Comparison of ENCODE assay signal across 20 cellular contexts in the genomic region with DNA sequence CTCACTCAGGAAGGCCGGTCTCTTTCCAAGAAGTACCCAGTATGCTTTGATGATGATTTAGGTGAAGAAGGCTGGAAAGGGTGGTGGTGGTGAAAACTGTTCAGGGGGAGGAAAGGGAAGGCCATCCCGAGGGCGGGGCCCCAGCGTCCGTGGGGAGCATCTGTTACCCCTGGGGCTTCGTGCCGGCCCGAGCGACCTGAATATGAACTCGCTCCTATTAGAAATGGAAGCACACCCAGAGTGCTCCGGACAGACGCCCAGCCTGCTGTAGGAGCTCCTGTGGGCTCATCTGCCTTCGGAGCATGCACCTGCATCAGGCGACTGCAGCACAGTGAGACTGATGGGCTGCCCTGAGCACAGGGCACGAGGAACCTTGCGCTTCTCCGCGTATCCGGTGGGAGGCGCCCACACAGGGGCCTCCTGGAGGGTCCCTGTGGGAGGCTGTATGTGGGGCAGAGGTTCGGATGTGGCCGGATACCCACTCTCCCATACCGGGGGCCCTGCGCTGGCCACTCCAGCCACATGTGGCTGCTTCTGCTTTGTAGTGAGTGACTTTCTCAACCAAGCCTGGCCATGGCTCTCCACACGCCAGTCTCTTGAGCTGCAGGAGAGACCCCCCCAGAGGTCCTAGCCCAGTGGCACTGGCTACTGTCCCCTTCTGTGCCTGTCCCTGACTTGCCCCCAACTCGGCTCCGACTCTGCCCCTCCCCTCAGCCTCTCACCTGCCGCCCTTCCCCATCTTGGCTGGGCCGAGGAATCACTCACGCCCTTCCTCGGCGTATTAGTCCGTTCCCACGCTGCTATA. TPM values are rescaled to one million over a fixed set of nuclear protein-coding genes. Genes with fewer than 3 reads are reported as not detected.
A peak's percentile ranks its signal among the peaks of the same experiment; 100 is the strongest.
DNase-seq lines count a peak whose midpoint lies in the region; ATAC-seq and TF ChIP-seq lines count a peak whose summit lies in the region.
"Had no signal": no experiment of that assay in that cellular context is flagged by ENCODE, and none has a peak within 500 bp of the region (broad histone marks: within the 10 kb centered on the region; RNA-seq: fewer than 3 reads in every experiment).

No MANE protein-coding gene starts in this region.

- TF ChIP-seq CTCF in RWPE2 (IDR thresholded peaks at IDR 0.05; ENCODE audit: poor library complexity, severe bottlenecking): no peak
- TF ChIP-seq CTCF in glutamatergic neuron (IDR thresholded peaks at IDR 0.05; ENCODE audit: partially characterized antibody, unreplicated experiment): no peak
- no peak for TF ChIP-seq CTCF in testis (IDR thresholded peaks at IDR 0.05)

- peaks cover 18% of the 10 kb centered on the region for H3K27me3 Mint-ChIP-seq in glutamatergic neuron (ENCODE audit: unreplicated experiment)

- H3K36me3 ChIP-seq in RWPE2 (ENCODE audit: low read depth) (no peaks in the 10 kb centered on the region), testis (ENCODE audit: low read depth, missing control alignments) (no peaks in the 10 kb centered on the region)

- ATAC-seq in RWPE2 (ENCODE audit: low read depth) (no peak), sciatic nerve (no peak)
- ATAC-seq: K562 had no signal

- H3K4me1 Mint-ChIP-seq in glutamatergic neuron (ENCODE audit: low read depth, unreplicated experiment): no peaks in the 10 kb centered on the region

- no peak overlapping the region for H3K4me3 Mint-ChIP-seq in glutamatergic neuron (ENCODE audit: unreplicated experiment)
- H3K4me3 Mint-ChIP-seq: CD4-positive, alpha-beta T cell; memory B cell; stimulated activated memory B cell treated with anti-CD40 and anti-IgM and Interleukin-4, amounts not matched to agents 10 μg/mL and 1 μg/mL and 100 μg/mL, for 72 hours had no signal

- no peak overlapping the region for H3K27ac ChIP-seq in RWPE2 (ENCODE audit: poor library complexity, severe bottlenecking)
- H3K27ac ChIP-seq in testis: no peak overlapping the region
- H3K27ac ChIP-seq: epithelial cell of prostate, PC-9 had no signal

- H3K4me3 ChIP-seq in RWPE2 (ENCODE audit: severe bottlenecking) (no peak overlapping the region), testis (no peak overlapping the region)
- H3K4me3 ChIP-seq: K562, PC-9 had no signal

- intact Hi-C loops in sciatic nerve (cut with DNase I) (no loop called here), testis (cut with DNase I; ENCODE audit: low total_unique reads) (no loop called here)

- 63 to 69% methylated on average over 31 to 32 of the region's 34 CpGs for WGBS in testis, 2 donors

- H3K9me3 Mint-ChIP-seq in glutamatergic neuron (ENCODE audit: unreplicated experiment): peaks cover 7% of the 10 kb centered on the region
- H3K9me3 Mint-ChIP-seq: CD4-positive, alpha-beta T cell had no signal

- TF ChIP-seq POLR2A in testis (IDR thresholded peaks at IDR 0.05): no peak

- H3K36me3 Mint-ChIP-seq in glutamatergic neuron (ENCODE audit: unreplicated experiment): peaks cover 9% of the 10 kb centered on the region
- H3K36me3 Mint-ChIP-seq: stimulated activated memory B cell treated with anti-CD40 and anti-IgM and Interleukin-4, amounts not matched to agents 10 μg/mL and 1 μg/mL and 100 μg/mL, for 72 hours had no signal

- H3K9me3 ChIP-seq in RWPE2 (ENCODE audit: severe bottlenecking): no peaks in the 10 kb centered on the region
- no peaks in the 10 kb centered on the region for H3K9me3 ChIP-seq in testis

- DNase-seq in DMS53 (lab: John Stamatoyannopoulos, UW) (peak; percentile 87), RWPE2 (ENCODE audit: low spot score) (peak; percentile 59), iPS-NIHi11 (ENCODE audit: low spot score) (peak; percentile 28), sciatic nerve (ENCODE audit: low spot score) (peak; percentile 57), NAMALWA (ENCODE audit: low spot score) (no peak), glutamatergic neuron (no peak), testis (no peak)
- DNase-seq: activated CD4-positive, alpha-beta T cell treated with anti-CD3 and anti-CD28 coated beads, Interleukin-2, amount 50 U/mL, for 1 hour; activated gamma-delta T cell; hippocampal formation; NCI-H1417 treated with DMSO at 0.1 percent for 48 hours; NCI-H510A treated with DMSO at 0.1 percent for 48 hours; PC-9; stimulated activated CD4-positive, alpha-beta T cell treated with anti-CD3 and anti-CD28 coated beads, Interleukin-4, amount 100 ng/mL, for 1 hour had no signal

- H3K4me1 ChIP-seq in RWPE2 (ENCODE audit: insufficient read depth, poor library complexity, severe bottlenecking): peaks cover 9% of the 10 kb centered on the region
- H3K4me1 ChIP-seq in testis: peaks cover 10% of the 10 kb centered on the region

- no peak overlapping the region for H3K27ac Mint-ChIP-seq in glutamatergic neuron (ENCODE audit: unreplicated experiment)
- H3K27ac Mint-ChIP-seq: CD4-positive, alpha-beta T cell; memory B cell; progenitor cell of endocrine pancreas; stimulated activated memory B cell treated with anti-CD40 and anti-IgM and Interleukin-4, amounts not matched to agents 10 μg/mL and 1 μg/mL and 100 μg/mL, for 72 hours had no signal

- H3K27me3 ChIP-seq in RWPE2 (ENCODE audit: insufficient read depth, poor library complexity, severe bottlenecking) (peaks cover 28% of the 10 kb centered on the region), testis (no peaks in the 10 kb centered on the region)

RNA-seq across cellular contexts. Expression of gene FGFRL1, which starts 36.8 kb away (rescaled TPM):
- total RNA-seq in sciatic nerve: 16.6 TPM
- total RNA-seq in glutamatergic neuron (ENCODE audit: unreplicated experiment): 20.9 TPM
- total RNA-seq in testis: 10 to 100 TPM; 13.7 to 25.6 TPM
- polyA plus RNA-seq in testis (ENCODE audit: insufficient read depth, low read depth, low replicate concordance): 14.4 TPM

RNA-seq across cellular contexts. Expression of gene SLC26A1, which starts 55.0 kb away (rescaled TPM):
- total RNA-seq in sciatic nerve (0.45 TPM), glutamatergic neuron (ENCODE audit: unreplicated experiment) (0.54 TPM), testis (1 to 10 TPM in 1 of 2 donors, under 1 TPM in 1; 0.99 to 2.0 TPM)
- polyA plus RNA-seq in testis (ENCODE audit: insufficient read depth, low read depth, low replicate concordance): 0.51 TPM
- total RNA-seq: CD4-positive, alpha-beta T cell had no signal

Comparison
In these comparisons a context has a peak if more than half of its experiments do, and no peak if none do; other contexts are left out.
1. DNase-seq: peak in DMS53 (single experiment), RWPE2 (single experiment), iPS-NIHi11 (single experiment) and sciatic nerve (single experiment); none in NAMALWA (single experiment), glutamatergic neuron (single experiment) and testis (single experiment).